ENCODE assay signal across 9 cellular contexts in genomic region chr17:76523084-76524037, GRCh38. TPM values are rescaled to one million over a fixed set of nuclear protein-coding genes. Genes with fewer than 3 reads are reported as not detected.
DNase-seq lines count a peak whose midpoint lies in the region; ATAC-seq, FAIRE-seq and TF ChIP-seq lines count a peak whose summit lies in the region.
"Had no signal": no experiment of that assay in that cellular context is flagged by ENCODE, and none has a peak within 500 bp of the region (broad histone marks: within the 10 kb centered on the region; RNA-seq: fewer than 3 reads in every experiment).

No MANE protein-coding gene starts in this region.

- H3K4me1 ChIP-seq in OCI-LY7 (ENCODE audit: insufficient read depth, low read length, poor library complexity, severe bottlenecking) (peaks cover 31% of the 10 kb centered on the region), neutrophil (ENCODE audit: control insufficient read depth in 1 of 2, insufficient read depth in 1 of 2, low read depth in 1 of 2, low read length in 1 of 2) (peaks cover 9 to 19% of the 10 kb centered on the region in 2 experiments)

- TF ChIP-seq POLR2A in GM18505 (IDR thresholded peaks at IDR 0.05; ENCODE audit: borderline replicate concordance, extremely low read depth, insufficient read depth, insufficient read length), result no peak

- ATAC-seq in HG03521 (IDR thresholded peaks at IDR 0.05; ENCODE audit: unreplicated experiment), result peak; percentile 57
- peak; percentile 90 for ATAC-seq in activated T-cell treated with anti-CD3 and anti-CD28 coated beads, Interleukin-2, amount 50 U/mL, for 4 hours
- ATAC-seq in GM18505 (IDR thresholded peaks at IDR 0.05; ENCODE audit: unreplicated experiment), result no peak

- DNase-seq in D721Med (ENCODE audit: insufficient read length, low spot score), result peak; percentile 87
- peak; percentile 85 for DNase-seq in OCI-LY7 (ENCODE audit: low spot score)
- DNase-seq in activated T-cell treated with anti-CD3 and anti-CD28 coated beads, Interleukin-2, amount 50 U/mL, for 4 hours, result peak; percentile 78
- peak; percentile 57 for DNase-seq in fibroblast of mammary gland (ENCODE audit: low read depth)
- peak; percentile 78 for DNase-seq in superior temporal gyrus (ENCODE audit: extremely low spot score)

- CTCF ChIA-PET in OCI-LY7 (lab: Charles Lee; ENCODE audit: unreplicated experiment), result interaction anchor here (0.5 to 2.0 kb wide), 6 partner anchors 13 to 44 kb away, joined by 3 to 8 read pairs (median 4); no protein-coding TSS in a partner anchor

- no peaks in the 10 kb centered on the region for H3K9me3 ChIP-seq in OCI-LY7 (ENCODE audit: low read length)
- H3K9me3 ChIP-seq in neutrophil, result no peaks in the 10 kb centered on the region

- peak overlapping the region; percentile 31 for H3K4me3 Mint-ChIP-seq in activated T-cell treated with anti-CD3 and anti-CD28 coated beads, Interleukin-2, amount 50 U/mL, for 4 hours

- no peak overlapping the region for H3K4me3 ChIP-seq in OCI-LY7 (ENCODE audit: low read depth, low read length, poor library complexity, severe bottlenecking)
- H3K4me3 ChIP-seq in fibroblast of mammary gland (ENCODE audit: control insufficient read depth, low read depth, low read length), result no peak overlapping the region
- no peak overlapping the region for H3K4me3 ChIP-seq in neutrophil (ENCODE audit: low read depth in 1 of 2, low read length in 1 of 2)

- POLR2A ChIA-PET in OCI-LY7 (lab: Charles Lee), result interaction anchor here (0.9 to 1.5 kb wide), 4 partner anchors 8 to 96 kb away, joined by 3 to 4 read pairs (median 3); no protein-coding TSS in a partner anchor

- H3K27ac ChIP-seq in OCI-LY7 (ENCODE audit: low read depth, low read length, poor library complexity, severe bottlenecking), result no peak overlapping the region
- H3K27ac ChIP-seq in neutrophil, result no peak overlapping the region

- TF ChIP-seq CTCF in D721Med (IDR thresholded peaks at IDR 0.05; ENCODE audit: insufficient read depth, missing control alignments) (peak; percentile 96), OCI-LY7 (conservative IDR thresholded peaks at IDR 0.05; ENCODE audit: low read length) (peak; percentile 100), fibroblast of mammary gland (conservative IDR thresholded peaks at IDR 0.05; ENCODE audit: control insufficient read depth, insufficient read depth, low read depth, low read length) (peak; percentile 91), neutrophil (IDR thresholded peaks at IDR 0.05) (peak; percentile 98)

- intact Hi-C loops in OCI-LY7 (cut with micrococcal nuclease; ENCODE audit: unreplicated experiment), result loop anchor here (1.0 kb wide), 3 partner anchors 24 to 158 kb away; no protein-coding TSS in a partner anchor

- BruUV-seq in OCI-LY7 (replicated peaks; lab: Mats Ljungman, UMichigan), result no TSS peak

- peaks cover 22% of the 10 kb centered on the region for H3K4me1 Mint-ChIP-seq in activated T-cell treated with anti-CD3 and anti-CD28 coated beads, Interleukin-2, amount 50 U/mL, for 4 hours (ENCODE audit: low read depth)

- H3K36me3 Mint-ChIP-seq in activated T-cell treated with anti-CD3 and anti-CD28 coated beads, Interleukin-2, amount 50 U/mL, for 4 hours (ENCODE audit: insufficient read depth), result no peaks in the 10 kb centered on the region

- H3K27me3 Mint-ChIP-seq in activated T-cell treated with anti-CD3 and anti-CD28 coated beads, Interleukin-2, amount 50 U/mL, for 4 hours (ENCODE audit: low read depth), result peaks cover 2% of the 10 kb centered on the region

- H2AFZ ChIP-seq in OCI-LY7 (ENCODE audit: low read length), result peak overlapping the region; percentile 39

- H3K9me3 Mint-ChIP-seq in activated T-cell treated with anti-CD3 and anti-CD28 coated beads, Interleukin-2, amount 50 U/mL, for 4 hours, result no peaks in the 10 kb centered on the region

- peak overlapping the region; percentile 33 for H3K4me2 ChIP-seq in OCI-LY7 (ENCODE audit: low read length)

- no peaks in the 10 kb centered on the region for H3K36me3 ChIP-seq in OCI-LY7 (ENCODE audit: insufficient read depth, low read length)
- H3K36me3 ChIP-seq in neutrophil, result no peaks in the 10 kb centered on the region

- H4K20me1 ChIP-seq in OCI-LY7 (ENCODE audit: insufficient read depth, low read length), result no peaks in the 10 kb centered on the region

- FAIRE-seq in D721Med (lab: Jason Lieb, UNC), result no peak

- H3K79me2 ChIP-seq in OCI-LY7 (ENCODE audit: insufficient read depth, low read depth, low read length), result no peaks in the 10 kb centered on the region

- peaks cover 21% of the 10 kb centered on the region for H3K27me3 ChIP-seq in neutrophil

- H3K9me2 ChIP-seq in OCI-LY7 (ENCODE audit: insufficient read depth, low read length), result no peaks in the 10 kb centered on the region

RNA-seq across cellular contexts. Expression of gene CYGB, which starts 14.1 kb away (rescaled TPM):
- 0.33 and 0.57 TPM in 2 replicates for total RNA-seq in OCI-LY7 (2014; rRNA removed; shearing (Covaris generic))
- 0.22 and 0.44 TPM in 2 replicates for total RNA-seq in OCI-LY7 (2022)
- not detected for total RNA-seq in activated T-cell treated with anti-CD3 and anti-CD28 coated beads, Interleukin-2, amount 50 U/mL, for 4 hours
- total RNA-seq: activated CD8-positive, alpha-beta memory T cell treated with anti-CD3 and anti-CD28 coated beads for 36 hours had no signal

RNA-seq across cellular contexts. Expression of gene PRCD, which starts 16.5 kb away (rescaled TPM):
- 5.7 and 6.3 TPM in 2 replicates for total RNA-seq in OCI-LY7 (2014; rRNA removed; shearing (Covaris generic))
- total RNA-seq in OCI-LY7 (2022), result 11.7 and 15.9 TPM in 2 replicates
- total RNA-seq in activated T-cell treated with anti-CD3 and anti-CD28 coated beads, Interleukin-2, amount 50 U/mL, for 4 hours, result not detected

RNA-seq across cellular contexts. Expression of gene RHBDF2, which starts 22.1 kb away (rescaled TPM):
- 122 and 144 TPM in 2 replicates for total RNA-seq in OCI-LY7 (2014; rRNA removed; shearing (Covaris generic))
- 158 and 173 TPM in 2 replicates for total RNA-seq in OCI-LY7 (2022)
- 10 to 100 TPM; 29.5 to 37.0 (median 34.3) TPM for total RNA-seq in activated T-cell treated with anti-CD3 and anti-CD28 coated beads, Interleukin-2, amount 50 U/mL, for 4 hours

RNA-seq across cellular contexts. Expression of gene AANAT, which starts 56.0 kb away (rescaled TPM):
- not detected in 2 replicates for total RNA-seq in OCI-LY7 (2014; rRNA removed; shearing (Covaris generic))
- total RNA-seq in OCI-LY7 (2022), result not detected in 2 replicates
- not detected for total RNA-seq in activated T-cell treated with anti-CD3 and anti-CD28 coated beads, Interleukin-2, amount 50 U/mL, for 4 hours

Comparison
In these comparisons a context has a peak if more than half of its experiments do, and no peak if none do; other contexts are left out.
1. RNA of gene PRCD, which starts 16.5 kb away (total RNA-seq): 5.7 to 15.9 TPM in OCI-LY7; not detected in activated T-cell treated with anti-CD3 and anti-CD28 coated beads, Interleukin-2, amount 50 U/mL, for 4 hours; every median in the first group is over 4 times any median in the second.
2. Peak in every context shown above with its lines, with median percentiles within 50 percentile points of each other: DNase-seq and CTCF ChIP-seq.